ENCODE assay signal across 21 cellular contexts in the genomic region with DNA sequence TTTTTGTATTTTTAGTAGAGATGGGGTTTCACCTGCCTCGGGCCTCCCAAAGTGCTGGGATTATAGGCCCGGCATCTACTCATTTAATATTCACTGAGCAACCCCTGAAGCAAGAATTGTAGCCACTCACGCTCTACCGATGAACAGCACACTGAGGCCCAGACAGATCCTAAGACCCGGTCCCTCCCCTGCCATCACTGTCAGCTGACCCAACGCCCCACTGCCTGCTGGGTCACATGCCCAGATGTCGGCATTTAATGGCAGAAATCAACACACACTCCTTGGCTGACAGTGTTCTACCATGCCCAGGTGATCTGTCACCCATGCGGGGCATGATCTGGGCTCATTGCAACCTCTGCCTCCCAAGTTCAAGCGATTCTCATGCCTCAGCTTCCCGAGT. TPM values are rescaled to one million over a fixed set of nuclear protein-coding genes. Genes with fewer than 3 reads are reported as not detected.
"Had no signal": no experiment of that assay in that cellular context is flagged by ENCODE, and none has a peak within 500 bp of the region (broad histone marks: within the 10 kb centered on the region; RNA-seq: fewer than 3 reads in every experiment).

No MANE protein-coding gene starts in this region.

- H3K27me3 Mint-ChIP-seq: activated naive CD8-positive, alpha-beta T cell; stimulated activated naive CD8-positive, alpha-beta T cell treated with anti-CD3 and anti-CD28 coated beads, Interleukin-15, Interleukin-2, amounts not matched to agents 100 ng/mL and 50 ng/mL, for 24 hours had no signal

- H3K27ac ChIP-seq: lower lobe of right lung, sigmoid colon, thoracic aorta, vagina had no signal

- DNase-seq: activated CD4-positive, CD25-positive, alpha-beta regulatory T cell; anterior cingulate cortex; cerebellar nuclear complex; dermis blood vessel endothelial cell; endodermal cell; glutamatergic neuron; left cardiac atrium; lower lobe of right lung; midbrain; naive B cell; sigmoid colon; stimulated activated CD4-positive, alpha-beta T cell treated with anti-CD3 and anti-CD28 coated beads, Interleukin-12 subunit alpha, Interleukin-12 subunit beta, amount 100 ng/mL, for 4 hours had no signal

- H3K9me3 Mint-ChIP-seq: endodermal cell; stimulated activated naive CD8-positive, alpha-beta T cell treated with anti-CD3 and anti-CD28 coated beads, Interleukin-15, Interleukin-2, amounts not matched to agents 100 ng/mL and 50 ng/mL, for 24 hours had no signal

- ATAC-seq: left cardiac atrium, lower lobe of right lung, SK-N-SH treated with all-trans-retinoic acid at 6 μM for 48 hours had no signal

- H3K27ac Mint-ChIP-seq: activated naive CD8-positive, alpha-beta T cell; endodermal cell; naive B cell; stimulated activated naive CD8-positive, alpha-beta T cell treated with anti-CD3 and anti-CD28 coated beads, Interleukin-15, Interleukin-2, amounts not matched to agents 100 ng/mL and 50 ng/mL, for 24 hours had no signal

- H3K4me3 ChIP-seq: lower lobe of right lung, sigmoid colon, thoracic aorta, vagina had no signal

- H3K4me1 ChIP-seq: lower lobe of right lung, sigmoid colon, vagina had no signal

- H3K36me3 Mint-ChIP-seq: naive B cell had no signal

- H3K27me3 ChIP-seq: sigmoid colon, vagina had no signal

- H3K4me1 Mint-ChIP-seq: endodermal cell, naive B cell had no signal

- H3K9me3 ChIP-seq: lower lobe of right lung, sigmoid colon, thoracic aorta, vagina had no signal

- H3K4me3 Mint-ChIP-seq: activated naive CD8-positive, alpha-beta T cell; endodermal cell; naive B cell; stimulated activated naive CD8-positive, alpha-beta T cell treated with anti-CD3 and anti-CD28 coated beads, Interleukin-15, Interleukin-2, amounts not matched to agents 100 ng/mL and 50 ng/mL, for 24 hours had no signal

RNA-seq across cellular contexts. Expression of a gene that starts 3.2 kb away (rescaled TPM):
- total RNA-seq: dermis blood vessel endothelial cell; left cardiac atrium; lower lobe of right lung; omental fat pad; pulmonary artery endothelial cell; sigmoid colon; T-helper 1 cell treated with Interleukin-12 subunit alpha and Interleukin-12 subunit beta and Interleukin-4 antibody, amounts not matched to agents 30 ng/mL and 1 ng/mL, for 36 hours; vagina had no signal
- polyA plus RNA-seq: esophagus had no signal
